1 cellular context compared by ENCODE assay signal in the genomic region with DNA sequence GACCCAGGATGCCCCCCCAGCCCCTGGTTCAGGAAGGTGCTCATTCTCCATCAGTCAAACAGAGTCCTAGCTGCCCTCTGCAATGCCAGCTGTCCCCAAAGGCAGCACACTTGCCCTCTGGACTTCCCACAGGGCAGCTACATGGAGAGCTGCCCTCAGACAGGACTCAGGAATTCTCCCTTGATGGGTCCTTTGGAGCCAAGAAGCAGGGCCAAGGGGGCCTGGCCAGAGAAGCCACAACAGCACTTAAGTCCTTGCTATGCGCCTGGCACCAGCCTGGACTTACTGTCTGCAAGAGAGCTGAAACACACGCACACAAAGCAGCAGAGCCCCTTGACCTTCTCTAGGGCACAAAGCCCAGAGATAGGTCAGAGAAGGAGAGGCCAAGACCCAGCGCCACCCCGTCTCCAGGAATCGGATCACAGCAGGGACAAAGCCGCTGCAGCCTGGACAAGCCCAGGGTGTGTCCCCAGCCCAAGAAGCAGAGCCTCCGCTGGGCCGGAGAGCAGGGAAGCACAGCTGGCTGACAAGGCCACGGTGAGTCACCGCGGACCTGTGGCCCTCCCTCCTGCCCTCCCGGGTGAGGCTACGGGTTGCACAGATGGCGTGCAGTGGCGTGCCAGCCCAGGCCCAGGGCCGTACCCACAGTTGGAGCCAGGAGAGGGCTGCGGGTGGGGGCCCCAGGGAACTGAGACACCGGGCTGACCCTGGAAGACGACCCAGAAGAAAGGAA.
TF ChIP-seq lines count a peak whose summit lies in the region.

No MANE protein-coding gene starts in this region.

TF ChIP-seq in IMR-90, 13 proteins besides CTCF, POLR2A, EP300 and RAD21 (continued from another document):
- TF ChIP-seq ELK1 (IDR thresholded peaks at IDR 0.05; ENCODE audit: borderline replicate concordance, low read depth, low read length), result no peak
- no peak for TF ChIP-seq BHLHE40 (IDR thresholded peaks at IDR 0.05; ENCODE audit: low read depth, low read length)
- no peak for TF ChIP-seq MXI1 (IDR thresholded peaks at IDR 0.05; ENCODE audit: borderline replicate concordance, low read depth, low read length)
- 0 out of 2 replicates have a peak, but pooled peaks have one; percentile 3 for TF ChIP-seq FOS (IDR thresholded peaks at IDR 0.05; ENCODE audit: low read depth, low read length)
- TF ChIP-seq MAZ (IDR thresholded peaks at IDR 0.05; ENCODE audit: borderline replicate concordance, low read depth, low read length), result peak; percentile 17; the same call in 1 of the 2 replicates
